ENCODE assay signal across 1 cellular context in genomic region chr15:101198820-101199219, GRCh38.
A peak's percentile ranks its signal among the peaks of the same experiment; 100 is the strongest.
TF ChIP-seq lines count a peak whose summit lies in the region.

No MANE protein-coding gene starts in this region.

TF ChIP-seq in H1, 55 proteins besides CTCF, POLR2A, EP300 and RAD21:
- 0 out of 2 replicates have a peak, but pooled peaks have one; percentile 25 for TF ChIP-seq E2F6 (IDR thresholded peaks at IDR 0.05)
- TF ChIP-seq CBX8 (IDR thresholded peaks at IDR 0.05; ENCODE audit: borderline replicate concordance, low read depth, low read length), result no peak
- peak; percentile 44 for TF ChIP-seq MAX (IDR thresholded peaks at IDR 0.05)
